ENCODE assay signal across 15 cellular contexts in genomic region chr22:44427506-44428470, GRCh38.
"Had no signal": no experiment of that assay in that cellular context is flagged by ENCODE, and none has a peak within 500 bp of the region (broad histone marks: within the 10 kb centered on the region; RNA-seq: fewer than 3 reads in every experiment).

No MANE protein-coding gene starts in this region.

- H3K27ac ChIP-seq: esophagus muscularis mucosa, heart right ventricle, left ventricle myocardium inferior, right lobe of liver had no signal

- H3K9me3 ChIP-seq: esophagus muscularis mucosa, heart right ventricle, left ventricle myocardium inferior, mucosa of descending colon, right lobe of liver had no signal

- DNase-seq: activated CD4-positive, alpha-beta T cell treated with anti-CD3 and anti-CD28 coated beads, Interleukin-2, amount 10 ng/mL, durations not matched to agents 7 days and 5 days; activated CD8-positive, alpha-beta memory T cell treated with anti-CD3 and anti-CD28 coated beads, Interleukin-2, amount 50 U/mL, for 4 hours; effector CD8-positive, alpha-beta T cell; heart right ventricle; kidney glomerular epithelial cell; left ventricle myocardium inferior; naive B cell; stimulated activated CD4-positive, alpha-beta T cell treated with anti-CD3 and anti-CD28 coated beads, Interleukin-4, amount 100 ng/mL, for 4 hours; T-helper 1 cell; T-helper 9 cell had no signal

- ATAC-seq: activated CD4-positive, CD25-positive, alpha-beta regulatory T cell treated with anti-CD3 and anti-CD28 coated beads, Interleukin-2, amount 50 U/mL, for 24 hours; heart right ventricle; mucosa of descending colon; right lobe of liver; stimulated activated memory B cell treated with anti-CD40 and anti-IgM and Interleukin-4, amounts not matched to agents 10 μg/mL and 1 μg/mL and 100 μg/mL, for 72 hours had no signal

- H3K4me1 ChIP-seq: right lobe of liver had no signal

- H3K4me3 ChIP-seq: esophagus muscularis mucosa, heart right ventricle, left ventricle myocardium inferior, mucosa of descending colon, right lobe of liver had no signal

- H3K27me3 ChIP-seq: right lobe of liver had no signal

- H3K36me3 ChIP-seq: esophagus muscularis mucosa, heart right ventricle, left ventricle myocardium inferior, right lobe of liver had no signal
